In genomic region chr4:94462572-94462971, GRCh38 we compare ENCODE assay signal across 19 cellular contexts. TPM values are rescaled to one million over a fixed set of nuclear protein-coding genes. Genes with fewer than 3 reads are reported as not detected.
DNase-seq lines count a peak whose midpoint lies in the region; ATAC-seq and TF ChIP-seq lines count a peak whose summit lies in the region.
"Had no signal": no experiment of that assay in that cellular context is flagged by ENCODE, and none has a peak within 500 bp of the region (broad histone marks: within the 10 kb centered on the region; RNA-seq: fewer than 3 reads in every experiment).

No MANE protein-coding gene starts in this region.

- POLR2A ChIA-PET in PC-3 (lab: Charles Lee; ENCODE audit: unreplicated experiment): no interaction called here

- no peaks in the 10 kb centered on the region for H3K9me2 ChIP-seq in PC-3 (replicated peaks; ENCODE audit: low read length)
- H3K9me2 ChIP-seq: SK-N-SH had no signal

- no peak for TF ChIP-seq CTCF in Calu3 (IDR thresholded peaks at IDR 0.05; ENCODE audit: unreplicated experiment)
- TF ChIP-seq CTCF in PC-3 (conservative IDR thresholded peaks at IDR 0.05; ENCODE audit: low read depth, low read length): no peak
- no peak for TF ChIP-seq CTCF in epithelial cell of esophagus (IDR thresholded peaks at IDR 0.05; ENCODE audit: insufficient read depth, low read depth, low read length, missing control alignments)
- TF ChIP-seq CTCF in osteoblast (IDR thresholded peaks at IDR 0.05; ENCODE audit: extremely low read depth, low read depth, low read length): no peak

- intact Hi-C loops in Calu3 (cut with micrococcal nuclease; ENCODE audit: unreplicated experiment): no loop called here
- intact Hi-C loops in PC-3 (cut with micrococcal nuclease): loop anchor here (5.0 kb wide), 1 partner anchor 55 kb away; no protein-coding TSS in a partner anchor

- H3K27me3 ChIP-seq in PC-3 (ENCODE audit: low read length) (no peaks in the 10 kb centered on the region), osteoblast (ENCODE audit: insufficient read depth, low read length) (no peaks in the 10 kb centered on the region), SJCRH30 (no peaks in the 10 kb centered on the region)
- H3K27me3 ChIP-seq: MG63 had no signal

- no peaks in the 10 kb centered on the region for H3F3A ChIP-seq in PC-3 (ENCODE audit: low read length, unreplicated experiment)

- H3K27me3 Mint-ChIP-seq in Calu3 (ENCODE audit: unreplicated experiment): no peaks in the 10 kb centered on the region

- peaks cover 52% of the 10 kb centered on the region for H3K36me3 Mint-ChIP-seq in Calu3 (ENCODE audit: insufficient read depth, unreplicated experiment)

- H3K4me3 ChIP-seq in PC-3 (ENCODE audit: low read length): no peak overlapping the region
- H3K4me3 ChIP-seq in epithelial cell of esophagus (ENCODE audit: low read length): no peak overlapping the region
- H3K4me3 ChIP-seq in osteoblast (ENCODE audit: insufficient read depth, low read length): no peak overlapping the region
- no peak overlapping the region for H3K4me3 ChIP-seq in SJCRH30
- H3K4me3 ChIP-seq: MG63, PC-9 had no signal

- H2AFZ ChIP-seq in PC-3 (ENCODE audit: low read length) (no peak overlapping the region), osteoblast (ENCODE audit: low read length) (no peak overlapping the region)
- H2AFZ ChIP-seq: PC-9 had no signal

- H3K27ac Mint-ChIP-seq in Calu3 (ENCODE audit: unreplicated experiment): peak overlapping the region; percentile 74

- peak; percentile 13 for ATAC-seq in PC-3
- no peak for ATAC-seq in GM19328 (IDR thresholded peaks at IDR 0.05; ENCODE audit: unreplicated experiment)

- CTCF ChIA-PET in Calu3 (lab: Charles Lee) (no interaction called here), PC-3 (lab: Charles Lee) (no interaction called here)

- no peak overlapping the region for H3K9ac ChIP-seq in PC-3 (ENCODE audit: low read length)
- H3K9ac ChIP-seq: KMS-11, SK-N-SH had no signal

- DNase-seq in Calu3 (no peak), PC-3 (peak; percentile 52), epithelial cell of esophagus (ENCODE audit: low read depth) (peak; percentile 39), osteoblast (ENCODE audit: insufficient read length, low spot score, missing footprints) (no peak), inferior parietal cortex (ENCODE audit: extremely low spot score) (no peak), SJCRH30 (no peak), cerebellar nuclear complex (lab: John Stamatoyannopoulos, UW) (no peak)
- DNase-seq: DND-41, GOT3, MG63, NCI-H1092, NCI-H146, NCI-H2081 treated with DMSO at 0.1 percent for 48 hours, NCI-H510A treated with DMSO at 0.1 percent for 48 hours, NCI-H82, PC-9, SK-N-SH had no signal

- peaks cover 64% of the 10 kb centered on the region for H3K4me1 Mint-ChIP-seq in Calu3 (ENCODE audit: low read depth, unreplicated experiment)

- H3K4me3 Mint-ChIP-seq in Calu3 (ENCODE audit: low read depth, unreplicated experiment): no peak overlapping the region

- H4K20me1 ChIP-seq in PC-3 (ENCODE audit: low read length) (no peaks in the 10 kb centered on the region), osteoblast (ENCODE audit: insufficient read depth, low read length) (peaks cover 31% of the 10 kb centered on the region)

- H3K27ac ChIP-seq in PC-3 (ENCODE audit: low read length) (0 out of 2 replicates have a peak overlapping the region, but pooled peaks have one; percentile 11), osteoblast (ENCODE audit: low read depth, low read length) (peak overlapping the region; percentile 69), SJCRH30 (no peak overlapping the region)
- H3K27ac ChIP-seq: KMS-11, PC-9 had no signal

- H3K4me1 ChIP-seq in PC-3 (ENCODE audit: insufficient read depth, low read length) (peaks cover 52% of the 10 kb centered on the region), osteoblast (ENCODE audit: insufficient read depth, low read length) (peaks cover 69% of the 10 kb centered on the region), SJCRH30 (peaks cover 26% of the 10 kb centered on the region)

- H3K36me3 ChIP-seq in PC-3 (ENCODE audit: low read depth, low read length): peaks cover 2% of the 10 kb centered on the region; the same call in 1 of the 2 replicates
- peaks cover 33% of the 10 kb centered on the region for H3K36me3 ChIP-seq in osteoblast (ENCODE audit: insufficient read depth, low read length)
- H3K36me3 ChIP-seq in SJCRH30: no peaks in the 10 kb centered on the region; the same call in 1 of the 2 replicates
- H3K36me3 ChIP-seq: MG63 had no signal

- BruUV-seq in Calu3 (replicated peaks; lab: Mats Ljungman, UMichigan) (no TSS peak), PC-3 (replicated peaks; lab: Mats Ljungman, UMichigan) (no TSS peak)

- H3K9me3 ChIP-seq in PC-3 (ENCODE audit: low read length) (no peaks in the 10 kb centered on the region), osteoblast (ENCODE audit: low read depth, low read length) (no peaks in the 10 kb centered on the region), SJCRH30 (replicated peaks) (no peaks in the 10 kb centered on the region)
- H3K9me3 ChIP-seq: MG63, SK-N-SH had no signal

- H3K79me2 ChIP-seq in PC-3 (ENCODE audit: low read length): peaks cover 100% of the 10 kb centered on the region
- peaks cover 99% of the 10 kb centered on the region for H3K79me2 ChIP-seq in osteoblast (ENCODE audit: insufficient read depth, low read length)

- H3K9me3 Mint-ChIP-seq in Calu3 (ENCODE audit: low read depth, unreplicated experiment): no peaks in the 10 kb centered on the region

- H3K4me2 ChIP-seq in PC-3 (ENCODE audit: low read length) (no peak overlapping the region; the same call in 1 of the 2 replicates), osteoblast (ENCODE audit: insufficient read depth, low read length) (no peak overlapping the region)
- H3K4me2 ChIP-seq: KMS-11, PC-9, SK-N-SH had no signal

RNA-seq across cellular contexts. Expression of gene PDLIM5, which starts 10.8 kb away (rescaled TPM):
- 122 and 129 TPM in 2 replicates for total RNA-seq in Calu3 (2022)
- total RNA-seq in PC-3 (2014; rRNA removed): 30.7 and 57.8 TPM in 2 replicates
- total RNA-seq in osteoblast: 242 and 312 TPM in 2 replicates
- 31.5 and 38.9 TPM in 2 replicates for total RNA-seq in SJCRH30 (2014; rRNA removed; shearing (Covaris generic))

Comparison
In these comparisons a context has a peak if more than half of its experiments do, and no peak if none do; other contexts are left out.
1. DNase-seq: peak in PC-3 (single experiment) and epithelial cell of esophagus (single experiment); none in Calu3 (single experiment), osteoblast (single experiment), inferior parietal cortex (single experiment), SJCRH30 (0 of 2) and cerebellar nuclear complex (0 of 2).